ENCODE assay signal across 1 cellular context in the genomic region with DNA sequence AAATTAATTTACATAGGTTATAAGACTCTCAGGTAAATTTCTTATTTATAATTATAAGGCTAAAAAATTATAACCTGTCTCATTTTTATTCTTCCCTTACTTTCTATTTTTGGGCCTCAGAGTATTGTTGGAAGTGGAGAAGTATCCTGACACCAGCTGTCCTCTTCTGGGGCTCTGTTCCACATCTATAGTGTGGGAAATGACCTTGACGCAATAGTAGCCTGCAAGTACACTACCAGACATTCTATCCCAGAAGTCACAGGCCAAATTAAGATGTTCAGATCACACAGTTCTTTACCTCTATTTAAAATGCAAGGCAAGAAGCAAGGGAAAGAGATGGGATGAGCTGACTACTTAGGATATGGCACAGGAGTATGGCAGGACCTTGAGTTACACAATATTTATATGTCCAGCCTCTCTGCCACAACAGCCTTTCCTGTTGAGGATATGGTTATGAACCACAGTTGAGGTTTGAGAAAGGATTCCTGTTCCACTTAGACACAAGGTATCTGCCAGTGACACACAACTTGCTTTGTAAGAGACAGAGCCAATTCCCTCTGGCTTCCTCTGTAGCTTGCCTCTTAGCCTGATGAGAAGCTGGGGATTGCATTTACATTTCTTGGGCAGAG.
TF ChIP-seq lines count a peak whose summit lies in the region.

No MANE protein-coding gene starts in this region.

TF ChIP-seq in HEK293, 187 proteins besides CTCF, POLR2A, EP300 and RAD21 (continued from another document):
- no peak for TF ChIP-seq RBAK (tag by site-specific recombination; IDR thresholded peaks at IDR 0.05)
